ENCODE assay signal across 9 cellular contexts in the genomic region with DNA sequence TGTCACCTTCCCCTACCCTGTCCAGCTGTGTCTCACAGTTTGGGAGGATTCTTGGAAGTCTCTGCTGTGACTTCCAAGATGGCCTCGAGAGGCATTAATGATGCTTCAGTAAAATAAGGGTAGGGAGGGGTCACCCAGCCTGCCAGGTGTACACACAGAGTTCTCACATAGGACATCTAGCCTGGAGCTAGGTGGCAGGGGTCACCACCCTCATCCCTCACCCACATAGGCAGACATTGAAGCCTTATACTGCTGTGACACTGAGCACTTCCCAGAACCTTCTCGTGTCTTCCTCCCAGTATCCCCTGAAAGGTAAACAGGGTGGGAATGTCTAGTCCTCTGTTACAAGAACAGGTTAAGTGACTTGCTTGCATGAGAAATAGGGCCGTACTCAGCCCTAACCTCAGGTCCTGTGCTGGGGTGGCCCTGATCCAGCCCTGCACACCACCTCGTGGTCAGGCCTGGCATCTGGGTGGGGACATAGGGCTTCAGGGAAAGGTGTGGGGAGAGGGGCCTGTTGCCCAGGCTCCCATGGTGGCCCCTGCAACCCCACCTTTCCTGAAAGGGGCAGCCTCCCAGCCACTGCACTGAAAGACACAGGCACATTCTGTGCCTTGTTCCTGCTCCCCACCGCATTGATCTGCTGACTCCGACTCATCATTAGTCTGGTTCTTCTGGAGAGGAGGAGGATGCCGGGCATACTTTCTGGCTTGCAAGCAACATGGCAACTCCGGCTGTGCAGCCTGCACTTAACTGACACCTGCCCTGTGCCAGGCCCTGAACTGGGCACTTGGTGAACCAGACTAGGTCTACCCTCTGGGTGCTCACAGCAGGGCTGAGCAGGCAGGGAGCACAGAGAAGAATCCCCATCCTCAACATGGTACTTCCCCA. TPM values are rescaled to one million over a fixed set of nuclear protein-coding genes. Genes with fewer than 3 reads are reported as not detected.
DNase-seq lines count a peak whose midpoint lies in the region; ATAC-seq and TF ChIP-seq lines count a peak whose summit lies in the region.
"Had no signal": no experiment of that assay in that cellular context is flagged by ENCODE, and none has a peak within 500 bp of the region (broad histone marks: within the 10 kb centered on the region; RNA-seq: fewer than 3 reads in every experiment).

No MANE protein-coding gene starts in this region.

- TF ChIP-seq POLR2A in IMR-90 (IDR thresholded peaks at IDR 0.05; ENCODE audit: low read depth, low read length): no peak

- DNase-seq in AG20443 (ENCODE audit: low spot score) (peak; percentile 57), IMR-90 (peak; percentile 82), epithelial cell of esophagus (ENCODE audit: low read depth) (peak; percentile 62), NCI-H2029 treated with DMSO at 0.1 percent for 48 hours (lab: John Stamatoyannopoulos, UW) (no peak), T1000 (lab: John Stamatoyannopoulos, UW) (no peak)
- no peak for DNase-seq in CD8-positive, alpha-beta memory T cell

- H3K4me1 Mint-ChIP-seq in nephron: peaks cover 35% of the 10 kb centered on the region
- H3K4me1 Mint-ChIP-seq in CD8-positive, alpha-beta memory T cell: peaks cover 12 to 28% (median 20%) of the 10 kb centered on the region in 3 donors

- H3K79me1 ChIP-seq in IMR-90 (ENCODE audit: low read depth in 1 of 2, low read length in 2 of 2): no peaks in the 10 kb centered on the region

- H3K4me3 Mint-ChIP-seq in nephron: peak overlapping the region in 2 of 3 experiments; percentile 71 to 89
- no peak overlapping the region for H3K4me3 Mint-ChIP-seq in CD8-positive, alpha-beta memory T cell

- dilution Hi-C loops in IMR-90 (cut with HindIII; ENCODE audit: low sequenced_read_pairs, unreplicated experiment): no loop called here

- TF ChIP-seq RAD21 in IMR-90 (IDR thresholded peaks at IDR 0.05; ENCODE audit: low read length): no peak

- H3K23ac ChIP-seq in IMR-90 (ENCODE audit: low read depth, low read length): peak overlapping the region; percentile 34; the same call in 1 of the 2 replicates

- H2BK5ac ChIP-seq in IMR-90 (ENCODE audit: low read depth, low read length, poor library complexity, severe bottlenecking): no peak overlapping the region

- peak overlapping the region; percentile 30; the same call in 1 of the 2 replicates for H2AK5ac ChIP-seq in IMR-90 (ENCODE audit: low read depth, low read length)

- H3K27ac ChIP-seq in IMR-90 (ENCODE audit: insufficient read depth, low read length): 0 out of 2 replicates have a peak overlapping the region, but pooled peaks have one; percentile 14
- H3K27ac ChIP-seq in CD8-positive, alpha-beta memory T cell (ENCODE audit: low read depth, low read length): no peak overlapping the region
- H3K27ac ChIP-seq: psoas muscle had no signal

- H3K36me3 Mint-ChIP-seq in nephron (ENCODE audit: low read depth): no peaks in the 10 kb centered on the region
- H3K36me3 Mint-ChIP-seq in CD8-positive, alpha-beta memory T cell: peaks cover 0 to 22% (median 4%) of the 10 kb centered on the region in 3 donors

- CTCF ChIA-PET in IMR-90 (lab: Yijun Ruan, JAX): interaction anchor here (1.1 kb wide), 1 partner anchor 100 kb away, joined by 4 read pairs; no protein-coding TSS in a partner anchor
- CTCF ChIA-PET in CD8-positive, alpha-beta memory T cell (lab: Charles Lee): no interaction called here

- H3K4me3 ChIP-seq in IMR-90 (ENCODE audit: insufficient read depth, low read depth, low read length) (no peak overlapping the region), epithelial cell of esophagus (ENCODE audit: low read length) (no peak overlapping the region)
- no peak overlapping the region for H3K4me3 ChIP-seq in CD8-positive, alpha-beta memory T cell (ENCODE audit: low read length)
- H3K4me3 ChIP-seq: psoas muscle had no signal

- H2AK9ac ChIP-seq in IMR-90 (replicated peaks; ENCODE audit: low read depth, low read length, poor library complexity): peak overlapping the region; percentile 84

- peak overlapping the region; percentile 42; the same call in 1 of the 2 replicates for H3K14ac ChIP-seq in IMR-90 (replicated peaks; ENCODE audit: low read depth, low read length)

- no peaks in the 10 kb centered on the region for H3K9me3 Mint-ChIP-seq in nephron
- no peaks in the 10 kb centered on the region for H3K9me3 Mint-ChIP-seq in CD8-positive, alpha-beta memory T cell

- TF ChIP-seq CTCF in IMR-90 (conservative IDR thresholded peaks at IDR 0.05; ENCODE audit: low read depth, low read length) (no peak), epithelial cell of esophagus (IDR thresholded peaks at IDR 0.05; ENCODE audit: insufficient read depth, low read depth, low read length, missing control alignments) (no peak), nephron (IDR thresholded peaks at IDR 0.05; ENCODE audit: unreplicated experiment in 3 of 3) (no peak)

- H3K27ac Mint-ChIP-seq in nephron: peak overlapping the region in 1 of 3 experiments; percentile 64
- H3K27ac Mint-ChIP-seq in CD8-positive, alpha-beta memory T cell: peak overlapping the region in 1 of 8 donors; percentile 41

- no TSS peak for BruUV-seq in IMR-90 (replicated peaks; lab: Mats Ljungman, UMichigan)

- H3K4me2 ChIP-seq in IMR-90 (ENCODE audit: low read depth, low read length): no peak overlapping the region; the same call in 1 of the 2 replicates

- peaks cover 27% of the 10 kb centered on the region for H3K27me3 Mint-ChIP-seq in nephron (ENCODE audit: low read depth)
- H3K27me3 Mint-ChIP-seq in CD8-positive, alpha-beta memory T cell: peaks cover 0 to 3% of the 10 kb centered on the region in 2 donors

- POLR2A ChIA-PET in IMR-90 (lab: Charles Lee; ENCODE audit: unreplicated experiment): no interaction called here
- POLR2A ChIA-PET in CD8-positive, alpha-beta memory T cell (lab: Charles Lee): no interaction called here

- peak overlapping the region; percentile 60 for H4K5ac ChIP-seq in IMR-90 (ENCODE audit: low read depth, low read length)

- H2BK20ac ChIP-seq in IMR-90 (ENCODE audit: low read depth, low read length): peak overlapping the region; percentile 76; the same call in 1 of the 2 replicates

- H4K8ac ChIP-seq in IMR-90 (ENCODE audit: low read depth in 2 of 2, low read length in 2 of 2): peak overlapping the region in 1 of 2 experiments; percentile 26; a peak in 1 of 4 replicates

- H4K20me1 ChIP-seq in IMR-90 (ENCODE audit: insufficient read depth, low read length): 0 out of 2 replicates have a peak, but pooled peaks cover 9% of the 10 kb centered on the region

- no peak overlapping the region for H3K56ac ChIP-seq in IMR-90 (ENCODE audit: extremely low read depth, insufficient read depth, low read length)

- H3K27me3 ChIP-seq in IMR-90 (ENCODE audit: control insufficient read depth, insufficient read depth, low read length): peaks cover 16% of the 10 kb centered on the region
- H3K27me3 ChIP-seq in CD8-positive, alpha-beta memory T cell (ENCODE audit: insufficient read depth, low read length, poor library complexity, severe bottlenecking): no peaks in the 10 kb centered on the region

- intact Hi-C loops in IMR-90 (cut with micrococcal nuclease): loop anchor here (2.0 to 5.0 kb wide), 2 partner anchors 285 to 465 kb away; no protein-coding TSS in a partner anchor

- H2BK120ac ChIP-seq in IMR-90 (ENCODE audit: low read depth, low read length): peak overlapping the region; percentile 61; the same call in 1 of the 2 replicates

- no peaks in the 10 kb centered on the region for H3K9me3 ChIP-seq in IMR-90 (ENCODE audit: control insufficient read depth, insufficient read depth, low read length)
- no peaks in the 10 kb centered on the region for H3K9me3 ChIP-seq in CD8-positive, alpha-beta memory T cell (ENCODE audit: low read length)
- H3K9me3 ChIP-seq: psoas muscle had no signal

- no CpG with 5 or more reads among the region's 8 CpGs for WGBS in IMR-90 (ENCODE audit: extremely low coverage in 2 of 2, insufficient read length in 1 of 2), 2 experiments

- in situ Hi-C loops in IMR-90 (cut with MboI; ENCODE audit: low sequenced_read_pairs): loop anchor here (5.0 kb wide), 1 partner anchor 105 kb away; a partner anchor contains a TSS

- peak overlapping the region; percentile 12; the same call in 1 of the 2 replicates for H3K18ac ChIP-seq in IMR-90 (ENCODE audit: low read depth, low read length)

- H3K9ac ChIP-seq in IMR-90 (ENCODE audit: low read depth, low read length): no peak overlapping the region

- peak overlapping the region; percentile 73 for H2AFZ ChIP-seq in IMR-90 (replicated peaks; ENCODE audit: low read length, poor library complexity)

- ATAC-seq in IMR-90 (ENCODE audit: low read depth): peak; percentile 27
- ATAC-seq in GM18858 (IDR thresholded peaks at IDR 0.05; ENCODE audit: unreplicated experiment): no peak
- ATAC-seq: psoas muscle had no signal

- H3K4me1 ChIP-seq in IMR-90 (ENCODE audit: control insufficient read depth, insufficient read depth, low read length): peaks cover 16% of the 10 kb centered on the region
- peaks cover 16% of the 10 kb centered on the region for H3K4me1 ChIP-seq in CD8-positive, alpha-beta memory T cell (ENCODE audit: insufficient read depth, low read length)

- H3K9me1 ChIP-seq in IMR-90 (ENCODE audit: insufficient read depth, low read length): peaks cover 4% of the 10 kb centered on the region; the same call in 1 of the 2 replicates

- H3K36me3 ChIP-seq in IMR-90 (ENCODE audit: control insufficient read depth, insufficient read depth, low read length): peaks cover 8% of the 10 kb centered on the region
- H3K36me3 ChIP-seq in CD8-positive, alpha-beta memory T cell (ENCODE audit: insufficient read depth, low read length): peaks cover 3% of the 10 kb centered on the region

- 0 out of 2 replicates have a peak overlapping the region, but pooled peaks have one; percentile 45 for H3K4ac ChIP-seq in IMR-90 (ENCODE audit: low read depth, low read length)

- peak overlapping the region; percentile 17; the same call in 1 of the 2 replicates for H4K91ac ChIP-seq in IMR-90 (ENCODE audit: insufficient read depth, low read depth, low read length)

- no peak overlapping the region for H2BK15ac ChIP-seq in IMR-90 (ENCODE audit: low read depth, low read length)

RNA-seq across cellular contexts. Expression of a gene that starts 3.6 kb away (rescaled TPM):
- total RNA-seq in IMR-90 (2012; rRNA removed): 0.18 and 0.28 TPM in 2 replicates
- 0.56 and 0.69 TPM in 2 replicates for polyA plus RNA-seq in IMR-90 (2012; rRNA removed)
- polyA plus RNA-seq in IMR-90 (2012; cell fraction: cytosol; rRNA removed): 0.69 and 1.1 TPM in 2 replicates
- polyA plus RNA-seq in IMR-90 (2012; cell fraction: nucleus; rRNA removed; ENCODE audit: low replicate concordance): 0.24 and 0.62 TPM in 2 replicates
- total RNA-seq in CD8-positive, alpha-beta memory T cell: 1 to 10 TPM in 1 of 2 experiments, under 1 TPM in 1; 0.97 to 1.1 TPM
- 0.16 TPM for polyA plus RNA-seq in CD8-positive, alpha-beta memory T cell

RNA-seq across cellular contexts. Expression of a gene that starts 20.7 kb away (rescaled TPM):
- total RNA-seq in IMR-90 (2012; rRNA removed): 23.1 and 45.9 TPM in 2 replicates
- 94.9 and 96.8 TPM in 2 replicates for polyA plus RNA-seq in IMR-90 (2012; rRNA removed)
- polyA plus RNA-seq in IMR-90 (2012; cell fraction: cytosol; rRNA removed): 126 and 158 TPM in 2 replicates
- polyA plus RNA-seq in IMR-90 (2012; cell fraction: nucleus; rRNA removed; ENCODE audit: low replicate concordance): 32.4 and 62.6 TPM in 2 replicates
- 10 to 100 TPM; 66.6 to 68.5 TPM for total RNA-seq in CD8-positive, alpha-beta memory T cell
- 68.1 TPM for polyA plus RNA-seq in CD8-positive, alpha-beta memory T cell

RNA-seq across cellular contexts. Expression of a gene that starts 21.4 kb away (rescaled TPM):
- total RNA-seq in IMR-90 (2012; rRNA removed): 0.83 and 0.90 TPM in 2 replicates
- 6.3 TPM in 2 replicates for polyA plus RNA-seq in IMR-90 (2012; rRNA removed)
- 6.7 and 10.4 TPM in 2 replicates for polyA plus RNA-seq in IMR-90 (2012; cell fraction: cytosol; rRNA removed)
- 5.8 and 8.9 TPM in 2 replicates for polyA plus RNA-seq in IMR-90 (2012; cell fraction: nucleus; rRNA removed; ENCODE audit: low replicate concordance)
- total RNA-seq in CD8-positive, alpha-beta memory T cell: 10 to 100 TPM; 11.9 to 12.8 TPM
- 18.5 TPM for polyA plus RNA-seq in CD8-positive, alpha-beta memory T cell

RNA-seq across cellular contexts. Expression of a gene that starts 51.0 kb away (rescaled TPM):
- total RNA-seq in IMR-90 (2012; rRNA removed): not detected in 2 replicates
- not detected in 2 replicates for polyA plus RNA-seq in IMR-90 (2012; rRNA removed)
- not detected in 2 replicates for polyA plus RNA-seq in IMR-90 (2012; cell fraction: cytosol; rRNA removed)
- 0.01 TPM in 1 of 2 replicates, not detected in the other for polyA plus RNA-seq in IMR-90 (2012; cell fraction: nucleus; rRNA removed; ENCODE audit: low replicate concordance)
- not detected for total RNA-seq in CD8-positive, alpha-beta memory T cell
- not detected for polyA plus RNA-seq in CD8-positive, alpha-beta memory T cell
- total RNA-seq: psoas muscle had no signal
- polyA plus RNA-seq: psoas muscle had no signal

Comparison
In these comparisons a context has a peak if more than half of its experiments do, and no peak if none do; other contexts are left out.
1. DNase-seq: peak in AG20443 (single experiment), IMR-90 (single experiment) and epithelial cell of esophagus (single experiment); none in CD8-positive, alpha-beta memory T cell (0 of 5), NCI-H2029 treated with DMSO at 0.1 percent for 48 hours (single experiment) and T1000 (single experiment).
2. H3K4me3 Mint-ChIP-seq: peak in nephron (2 of 3); none in CD8-positive, alpha-beta memory T cell (0 of 7).